In genomic region chr1:34762474-34763141, GRCh38 we compare ENCODE assay signal across 2 cellular contexts.
TF ChIP-seq lines count a peak whose summit lies in the region.

No MANE protein-coding gene starts in this region.

TF ChIP-seq in A549, 52 proteins besides CTCF, POLR2A, EP300 and RAD21:
- no peak for TF ChIP-seq TP53 (CRISPR knock-in tag; IDR thresholded peaks at IDR 0.05)
- TF ChIP-seq, protein P1, sequence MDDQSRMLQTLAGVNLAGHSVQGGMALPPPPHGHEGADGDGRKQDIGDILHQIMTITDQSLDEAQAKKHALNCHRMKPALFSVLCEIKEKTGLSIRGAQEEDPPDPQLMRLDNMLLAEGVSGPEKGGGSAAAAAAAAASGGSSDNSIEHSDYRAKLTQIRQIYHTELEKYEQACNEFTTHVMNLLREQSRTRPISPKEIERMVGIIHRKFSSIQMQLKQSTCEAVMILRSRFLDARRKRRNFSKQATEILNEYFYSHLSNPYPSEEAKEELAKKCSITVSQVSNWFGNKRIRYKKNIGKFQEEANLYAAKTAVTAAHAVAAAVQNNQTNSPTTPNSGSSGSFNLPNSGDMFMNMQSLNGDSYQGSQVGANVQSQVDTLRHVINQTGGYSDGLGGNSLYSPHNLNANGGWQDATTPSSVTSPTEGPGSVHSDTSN (IDR thresholded peaks at IDR 0.05): no peak
- TF ChIP-seq HOXA7 (CRISPR knock-in tag; IDR thresholded peaks at IDR 0.05): no peak

TF ChIP-seq in IMR-90, 13 proteins besides CTCF, POLR2A, EP300 and RAD21:
- no peak for TF ChIP-seq CHD1 (IDR thresholded peaks at IDR 0.05; ENCODE audit: low read depth, low read length)
- TF ChIP-seq NFE2L2 (IDR thresholded peaks at IDR 0.05; ENCODE audit: low read depth, low read length): no peak
- TF ChIP-seq, protein P2, sequence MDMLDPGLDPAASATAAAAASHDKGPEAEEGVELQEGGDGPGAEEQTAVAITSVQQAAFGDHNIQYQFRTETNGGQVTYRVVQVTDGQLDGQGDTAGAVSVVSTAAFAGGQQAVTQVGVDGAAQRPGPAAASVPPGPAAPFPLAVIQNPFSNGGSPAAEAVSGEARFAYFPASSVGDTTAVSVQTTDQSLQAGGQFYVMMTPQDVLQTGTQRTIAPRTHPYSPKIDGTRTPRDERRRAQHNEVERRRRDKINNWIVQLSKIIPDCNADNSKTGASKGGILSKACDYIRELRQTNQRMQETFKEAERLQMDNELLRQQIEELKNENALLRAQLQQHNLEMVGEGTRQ (IDR thresholded peaks at IDR 0.05; ENCODE audit: low read depth, low read length): no peak
